In the genomic region with DNA sequence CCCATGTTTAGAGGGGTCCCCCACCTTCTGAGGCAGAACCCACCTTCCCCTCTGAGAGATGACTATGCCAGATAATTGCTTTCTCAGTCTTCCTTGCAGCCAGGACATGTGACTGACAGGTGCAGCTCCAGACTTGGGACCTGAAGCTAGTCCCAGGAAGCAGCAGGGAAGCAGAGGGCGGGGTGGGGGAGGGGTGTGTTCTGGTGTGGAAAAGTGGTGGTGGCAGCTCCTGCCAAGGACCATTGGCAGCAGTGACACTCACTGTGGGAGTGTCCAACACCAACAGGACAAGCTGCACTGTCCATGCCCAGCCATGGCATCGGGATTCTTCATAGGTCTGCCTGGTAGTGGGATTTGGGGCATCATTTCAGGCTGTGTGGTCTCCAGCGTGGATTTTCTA, we compare ENCODE assay signal across 18 cellular contexts. TPM values are rescaled to one million over a fixed set of nuclear protein-coding genes. Genes with fewer than 3 reads are reported as not detected.
"Had no signal": no experiment of that assay in that cellular context is flagged by ENCODE, and none has a peak within 500 bp of the region (broad histone marks: within the 10 kb centered on the region; RNA-seq: fewer than 3 reads in every experiment).

No MANE protein-coding gene starts in this region.

- H3K36me3 ChIP-seq: heart right ventricle, transverse colon had no signal

- H3K27ac ChIP-seq: body of pancreas, epithelial cell of prostate, heart right ventricle, skin epidermis, transverse colon had no signal

- DNase-seq: activated CD4-positive, alpha-beta T cell treated with anti-CD3 and anti-CD28 coated beads, Interleukin-2, amount 50 U/mL, for 1 hour; activated CD8-positive, alpha-beta memory T cell treated with anti-CD3 and anti-CD28 coated beads for 24 hours; activated naive CD8-positive, alpha-beta T cell treated with anti-CD3 and anti-CD28 coated beads for 36 hours; amygdala; body of pancreas; heart right ventricle; natural killer cell; posterior cingulate gyrus; stimulated activated CD4-positive, alpha-beta T cell treated with anti-CD3 and anti-CD28 coated beads, Interleukin-4, amount 100 ng/mL, for 24 hours; stimulated activated naive CD4-positive, alpha-beta T cell treated with Interleukin-2 at 50 U/mL for 16 hours; transverse colon had no signal

- ATAC-seq: body of pancreas, left lobe of liver, natural killer cell had no signal

- H3K9me3 ChIP-seq: body of pancreas, heart right ventricle, transverse colon had no signal

- H3K4me3 ChIP-seq: body of pancreas, heart right ventricle, skin epidermis, transverse colon had no signal

RNA-seq across cellular contexts. Expression of gene EIF4E1B, which starts 2.3 kb away (rescaled TPM):
- total RNA-seq: activated naive CD8-positive, alpha-beta T cell treated with anti-CD3 and anti-CD28 coated beads for 36 hours; activated T-helper 1 cell treated with anti-CD3 and anti-CD28 coated beads, Interleukin-12 subunit alpha, Interleukin-12 subunit beta, Interleukin-2, Interleukin-4 antibody, amounts not matched to agents 30 ng/mL and 10 ng/mL and 1 ng/mL, durations not matched to agents 14 hours and 24 hours and 36 hours; dermis microvascular lymphatic vessel endothelial cell; fibroblast of lung; heart right ventricle; left lobe of liver; natural killer cell; transverse colon had no signal

RNA-seq across cellular contexts. Expression of gene SNCB, which starts 2.4 kb away (rescaled TPM):
- total RNA-seq: activated T-helper 1 cell treated with anti-CD3 and anti-CD28 coated beads, Interleukin-12 subunit alpha, Interleukin-12 subunit beta, Interleukin-2, Interleukin-4 antibody, amounts not matched to agents 30 ng/mL and 10 ng/mL and 1 ng/mL, durations not matched to agents 14 hours and 24 hours and 36 hours; body of pancreas; left lobe of liver; mononuclear cell; natural killer cell; transverse colon had no signal
